ENCODE assay signal across 11 cellular contexts in genomic region chr14:77638738-77639137, GRCh38. TPM values are rescaled to one million over a fixed set of nuclear protein-coding genes. Genes with fewer than 3 reads are reported as not detected.
DNase-seq lines count a peak whose midpoint lies in the region; ATAC-seq and TF ChIP-seq lines count a peak whose summit lies in the region.
"Had no signal": no experiment of that assay in that cellular context is flagged by ENCODE, and none has a peak within 500 bp of the region (broad histone marks: within the 10 kb centered on the region; RNA-seq: fewer than 3 reads in every experiment).

No MANE protein-coding gene starts in this region.

- intact Hi-C loops in Right ventricle myocardium inferior (cut with DNase I): no loop called here

- no peak overlapping the region for H4K91ac ChIP-seq in trophoblast cell (ENCODE audit: low read depth, low read length)

- no peak for TF ChIP-seq EP300 in gastroesophageal sphincter (IDR thresholded peaks at IDR 0.05)

- no peak overlapping the region for H3K14ac ChIP-seq in trophoblast cell (ENCODE audit: low read length)

- no peak overlapping the region for H2BK5ac ChIP-seq in trophoblast cell (ENCODE audit: low read depth, low read length, poor library complexity)

- no peak for ATAC-seq in gastroesophageal sphincter
- ATAC-seq in Right ventricle myocardium inferior: no peak
- no peak for ATAC-seq in HG03097 (IDR thresholded peaks at IDR 0.05; ENCODE audit: low FRiP score, unreplicated experiment)
- ATAC-seq: stimulated activated naive B cell treated with anti-CD40 and anti-IgM and Interleukin-4, amounts not matched to agents 10 μg/mL and 1 μg/mL and 100 μg/mL, for 72 hours had no signal

- no peak overlapping the region for H3K4ac ChIP-seq in trophoblast cell (ENCODE audit: low read depth, low read length)

- no peak for TF ChIP-seq POLR2A in gastroesophageal sphincter (IDR thresholded peaks at IDR 0.05)

- H3K4me2 ChIP-seq in trophoblast cell (ENCODE audit: low read length): no peak overlapping the region

- H2AFZ ChIP-seq in trophoblast cell (ENCODE audit: insufficient read depth, low read length, poor library complexity): no peak overlapping the region

- TF ChIP-seq CTCF in gastroesophageal sphincter (IDR thresholded peaks at IDR 0.05) (no peak), GM20000 (IDR thresholded peaks at IDR 0.05; ENCODE audit: extremely low read depth, missing control alignments) (no peak)

- no peak overlapping the region for H4K12ac ChIP-seq in trophoblast cell (ENCODE audit: low read depth, low read length)

- no peaks in the 10 kb centered on the region for H3K79me1 ChIP-seq in trophoblast cell (ENCODE audit: low read length)

- no peak overlapping the region for H3K18ac ChIP-seq in trophoblast cell (ENCODE audit: low read length)

- no peak overlapping the region for H2BK120ac ChIP-seq in trophoblast cell (ENCODE audit: insufficient read depth, low read length, poor library complexity)

- H3K4me1 ChIP-seq in trophoblast cell (ENCODE audit: control insufficient read depth in 1 of 2, insufficient read depth in 2 of 2, low read length in 2 of 2) (no peaks in the 10 kb centered on the region), gastroesophageal sphincter (peaks cover 0 to 20% (median 3%) of the 10 kb centered on the region in 3 donors)

- H3K23ac ChIP-seq in trophoblast cell (ENCODE audit: low read length): no peak overlapping the region

- no peak overlapping the region for H2BK12ac ChIP-seq in trophoblast cell (ENCODE audit: low read length)

- H3K36me3 ChIP-seq in trophoblast cell (ENCODE audit: control insufficient read depth in 1 of 2, insufficient read depth in 2 of 2, low read length in 2 of 2) (no peaks in the 10 kb centered on the region), gastroesophageal sphincter (no peaks in the 10 kb centered on the region)

- no peak overlapping the region for H3K9ac ChIP-seq in trophoblast cell (ENCODE audit: low read length)

- H3K9me3 ChIP-seq in trophoblast cell (ENCODE audit: insufficient read depth, low read depth, low read length) (peaks cover 2% of the 10 kb centered on the region), gastroesophageal sphincter (no peaks in the 10 kb centered on the region)

- no peak overlapping the region for H4K8ac ChIP-seq in trophoblast cell (ENCODE audit: low read depth, low read length)

- H2AK5ac ChIP-seq in trophoblast cell (ENCODE audit: low read length): no peak overlapping the region

- H3K27me3 ChIP-seq in trophoblast cell (ENCODE audit: insufficient read depth, low read length) (no peaks in the 10 kb centered on the region), gastroesophageal sphincter (no peaks in the 10 kb centered on the region)

- H3K4me3 ChIP-seq in trophoblast cell (ENCODE audit: low read depth, low read length) (no peak overlapping the region), gastroesophageal sphincter (no peak overlapping the region)

- DNase-seq in ELF-1 (ENCODE audit: low read depth, low spot score) (peak; percentile 13), RKO (ENCODE audit: low spot score) (peak; percentile 57), epithelial cell of prostate (ENCODE audit: low read depth, low spot score) (peak; percentile 52), trophoblast cell (peak; percentile 96), Right ventricle myocardium inferior (ENCODE audit: missing footprints) (no peak), GM20000 (ENCODE audit: low spot score) (no peak)
- DNase-seq: activated CD4-positive, CD25-positive, alpha-beta regulatory T cell treated with anti-CD3 and anti-CD28 coated beads, Interleukin-2, amount 50 U/mL, for 72 hours; NCI-H446 treated with DMSO at 0.1 percent for 48 hours; stimulated activated naive B cell treated with anti-CD40 and anti-IgM and Interleukin-4, amounts not matched to agents 10 μg/mL and 1 μg/mL and 100 μg/mL, for 72 hours had no signal

- WGBS in trophoblast cell (ENCODE audit: extremely low coverage, insufficient coverage, insufficient read length): no CpG with 5 or more reads among the region's 2 CpGs
- WGBS in gastroesophageal sphincter (ENCODE audit: low coverage in 1 of 2), 2 donors: 31% methylated on average over 2 of the region's 2 CpGs; no CpG with 5 or more reads in 1 of the 2 donors

- no peaks in the 10 kb centered on the region for H3K79me2 ChIP-seq in trophoblast cell (ENCODE audit: control insufficient read depth, insufficient read depth, low read length, poor library complexity)

- H3K27ac ChIP-seq in epithelial cell of prostate (peak overlapping the region; percentile 87), trophoblast cell (ENCODE audit: low read depth, low read length) (no peak overlapping the region), gastroesophageal sphincter (no peak overlapping the region)

RNA-seq across cellular contexts. Expression of gene SPTLC2, which starts 22.3 kb away (rescaled TPM):
- 15.6 and 15.9 TPM in 2 replicates for polyA plus RNA-seq in trophoblast cell (2013)
- total RNA-seq in gastroesophageal sphincter (10 to 100 TPM; 13.2 to 35.2 (median 20.5) TPM), Right ventricle myocardium inferior (10.8 TPM)

Comparison
In these comparisons a context has a peak if more than half of its experiments do, and no peak if none do; other contexts are left out.
1. DNase-seq: peak in ELF-1 (single experiment), RKO (single experiment), epithelial cell of prostate (single experiment) and trophoblast cell (2 of 2); none in Right ventricle myocardium inferior (single experiment) and GM20000 (single experiment).